Comparison of ENCODE assay signal across 1 cellular context in genomic region chr16:66847533-66848057, GRCh38.
TF ChIP-seq lines count a peak whose summit lies in the region.

No MANE protein-coding gene starts in this region.

TF ChIP-seq in HepG2, 621 proteins besides CTCF, POLR2A, EP300 and RAD21:
- TF ChIP-seq ZNF629 (CRISPR knock-in tag; conservative IDR thresholded peaks at IDR 0.05) (peak; percentile 80), DDIT3 (CRISPR knock-in tag; IDR thresholded peaks at IDR 0.05) (no peak), SRF (IDR thresholded peaks at IDR 0.05; ENCODE audit: low read depth, low read length) (no peak), ARNT2 (CRISPR knock-in tag; IDR thresholded peaks at IDR 0.05; ENCODE audit: low read depth) (no peak), JDP2 (CRISPR knock-in tag; IDR thresholded peaks at IDR 0.05; ENCODE audit: borderline replicate concordance) (no peak), ARNTL (CRISPR knock-in tag; IDR thresholded peaks at IDR 0.05) (no peak), ZMYM3 (CRISPR knock-in tag; IDR thresholded peaks at IDR 0.05) (0 out of 2 replicates have a peak, but pooled peaks have one; percentile 33), SAFB2 (CRISPR knock-in tag; IDR thresholded peaks at IDR 0.05; ENCODE audit: borderline replicate concordance, low read depth) (no peak), ATAD3A (CRISPR knock-in tag; IDR thresholded peaks at IDR 0.05) (no peak), ZNF225 (CRISPR knock-in tag; IDR thresholded peaks at IDR 0.05) (no peak), ZNF710 (CRISPR knock-in tag; IDR thresholded peaks at IDR 0.05; ENCODE audit: borderline replicate concordance) (no peak), NKX3-1 (CRISPR knock-in tag; IDR thresholded peaks at IDR 0.05) (no peak), RARA (CRISPR knock-in tag; IDR thresholded peaks at IDR 0.05) (no peak)
TF ChIP-seq in HepG2: peak in this region for 2.
